In the genomic region with DNA sequence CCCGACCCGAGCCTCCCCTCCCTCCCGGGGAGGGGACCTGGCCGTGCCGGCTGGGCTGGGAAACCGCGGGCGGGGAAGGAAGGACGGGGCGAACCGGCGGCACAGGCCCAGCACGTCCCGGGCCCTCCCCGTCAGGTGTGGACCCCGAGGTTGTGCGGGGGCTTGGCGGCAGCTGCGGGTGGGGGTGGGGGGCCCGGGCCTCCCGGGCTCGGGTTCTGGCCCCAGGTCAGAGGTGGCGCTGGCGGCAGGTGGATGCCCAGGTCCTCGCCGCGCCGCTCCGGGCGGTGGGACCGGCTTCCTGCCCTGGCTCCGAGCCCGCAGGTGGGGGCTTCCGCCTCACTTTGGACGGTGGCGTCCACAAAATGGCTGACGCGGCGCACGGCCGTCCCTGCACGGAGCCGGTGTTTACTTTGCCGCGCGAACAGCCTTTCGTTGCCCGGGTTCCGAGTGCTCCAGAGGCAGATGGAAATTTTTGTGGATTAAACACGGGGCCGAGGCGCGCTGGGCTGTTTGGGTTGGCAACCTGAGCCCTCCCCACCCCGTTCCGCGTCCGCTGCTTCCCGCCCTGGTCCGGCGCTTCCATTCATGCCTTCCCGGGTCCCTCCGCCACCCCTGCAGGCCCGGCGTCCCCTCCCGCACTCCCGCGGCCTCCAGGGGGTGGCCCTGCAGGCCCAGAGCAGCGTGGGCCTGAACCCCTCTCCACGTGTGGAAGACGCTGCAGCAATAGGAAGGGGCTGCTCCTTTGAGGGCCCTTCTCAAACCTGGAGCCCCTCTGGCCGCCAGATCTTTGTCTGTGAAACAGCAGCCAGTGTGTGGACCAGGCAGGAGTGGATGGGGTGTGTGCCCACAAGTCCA, we compare ENCODE assay signal across 8 cellular contexts.
A peak's percentile ranks its signal among the peaks of the same experiment; 100 is the strongest.
DNase-seq lines count a peak whose midpoint lies in the region; ATAC-seq, FAIRE-seq and TF ChIP-seq lines count a peak whose summit lies in the region.

No MANE protein-coding gene starts in this region.

- H3K9me3 Mint-ChIP-seq in stimulated activated naive CD8-positive, alpha-beta T cell treated with anti-CD3 and anti-CD28 coated beads, Interleukin-15, amount 100 ng/mL, for 72 hours = peaks cover under 1 to 3% of the 10 kb centered on the region in 2 donors

- no peak for ATAC-seq in Panc1
- ATAC-seq in body of pancreas = no peak
- ATAC-seq in lower lobe of right lung = peak; percentile 42 to 67
- peak; percentile 78 for ATAC-seq in stimulated activated naive CD8-positive, alpha-beta T cell treated with anti-CD3 and anti-CD28 coated beads, Interleukin-15, amount 100 ng/mL, for 72 hours

- TF ChIP-seq CTCF in Panc1 (IDR thresholded peaks at IDR 0.05) = no peak
- TF ChIP-seq CTCF in body of pancreas (IDR thresholded peaks at IDR 0.05) = no peak
- TF ChIP-seq CTCF in lower lobe of right lung (IDR thresholded peaks at IDR 0.05) = no peak

- H3K4me3 ChIP-seq in Panc1 (ENCODE audit: low read depth in 2 of 2, low read length in 2 of 2) = peak overlapping the region; percentile 21 to 31; a peak in 3 of 4 replicates
- no peak overlapping the region for H3K4me3 ChIP-seq in body of pancreas
- H3K4me3 ChIP-seq in lower lobe of right lung = peak overlapping the region; percentile 62

- no peaks in the 10 kb centered on the region for H3K4me1 ChIP-seq in Panc1 (ENCODE audit: control insufficient read depth, insufficient read depth, low read length)
- H3K4me1 ChIP-seq in body of pancreas = peaks cover 8% of the 10 kb centered on the region
- peaks cover 10% of the 10 kb centered on the region for H3K4me1 ChIP-seq in lower lobe of right lung

- no peaks in the 10 kb centered on the region for H3K27me3 Mint-ChIP-seq in stimulated activated naive CD8-positive, alpha-beta T cell treated with anti-CD3 and anti-CD28 coated beads, Interleukin-15, amount 100 ng/mL, for 72 hours

- H3K9me3 ChIP-seq in Panc1 (ENCODE audit: control insufficient read depth, insufficient read depth, low read depth, low read length) (no peaks in the 10 kb centered on the region), body of pancreas (no peaks in the 10 kb centered on the region), lower lobe of right lung (no peaks in the 10 kb centered on the region)

- TF ChIP-seq POLR2A in body of pancreas (IDR thresholded peaks at IDR 0.05) = no peak

- H3K27ac Mint-ChIP-seq in stimulated activated naive CD8-positive, alpha-beta T cell treated with anti-CD3 and anti-CD28 coated beads, Interleukin-15, amount 100 ng/mL, for 72 hours = peak overlapping the region; percentile 97

- no TSS peak for BruUV-seq in Panc1 (replicated peaks; lab: Mats Ljungman, UMichigan)

- in situ Hi-C loops in Panc1 (cut with HindIII; ENCODE audit: low pct_unique_long_range_greater_than_20kb, low sequenced_read_pairs) = no loop called here

- H3K4me1 Mint-ChIP-seq in stimulated activated naive CD8-positive, alpha-beta T cell treated with anti-CD3 and anti-CD28 coated beads, Interleukin-15, amount 100 ng/mL, for 72 hours = peaks cover 18% of the 10 kb centered on the region

- POLR2A ChIA-PET in Panc1 (lab: Charles Lee) = interaction anchor here (0.6 kb wide), 1 partner anchor 34 kb away, joined by 5 read pairs; no protein-coding TSS in a partner anchor

- H3K27me3 ChIP-seq in Panc1 (ENCODE audit: control insufficient read depth, insufficient read depth, low read length) = no peaks in the 10 kb centered on the region
- no peaks in the 10 kb centered on the region for H3K27me3 ChIP-seq in body of pancreas
- no peaks in the 10 kb centered on the region for H3K27me3 ChIP-seq in lower lobe of right lung (ENCODE audit: low read depth)

- 33 to 59% methylated on average over 5 to 49 of the region's 71 CpGs for WGBS in body of pancreas, 2 donors

- CTCF ChIA-PET in Panc1 (lab: Charles Lee) = no interaction called here

- no peak for DNase-seq in Panc1 (ENCODE audit: low read depth, low spot score)
- peak; percentile 6 to 42 (median 24) for DNase-seq in body of pancreas
- peak; percentile 56 for DNase-seq in lower lobe of right lung
- peak; percentile 52 to 55 for DNase-seq in stimulated activated naive CD8-positive, alpha-beta T cell treated with anti-CD3 and anti-CD28 coated beads, Interleukin-15, amount 100 ng/mL, for 72 hours
- DNase-seq in GM19239 (ENCODE audit: insufficient read length, low spot score) = no peak
- no peak for DNase-seq in NCI-H2196 (lab: John Stamatoyannopoulos, UW; ENCODE audit: unreplicated experiment)
- no peak for DNase-seq in NCI-H82 (lab: John Stamatoyannopoulos, UW)
- DNase-seq in T-helper 9 cell = no peak

- intact Hi-C loops in Panc1 (cut with micrococcal nuclease; ENCODE audit: unreplicated experiment) = no loop called here
- intact Hi-C loops in body of pancreas (cut with DNase I) = no loop called here
- intact Hi-C loops in lower lobe of right lung (cut with DNase I) = no loop called here

- no peak for FAIRE-seq in GM19239 (lab: Jason Lieb, UNC)

- H3K27ac ChIP-seq in Panc1 (ENCODE audit: low read length) (no peak overlapping the region), body of pancreas (peak overlapping the region in 1 of 4 donors; percentile 36), lower lobe of right lung (peak overlapping the region; percentile 36)

- H3K36me3 ChIP-seq in Panc1 (ENCODE audit: control insufficient read depth, insufficient read depth, low read length) (no peaks in the 10 kb centered on the region), body of pancreas (replicated peaks in 1 of 2; ENCODE audit: insufficient read depth in 1 of 2, low read depth in 2 of 2) (no peaks in the 10 kb centered on the region), lower lobe of right lung (no peaks in the 10 kb centered on the region)

- H3K4me3 Mint-ChIP-seq in stimulated activated naive CD8-positive, alpha-beta T cell treated with anti-CD3 and anti-CD28 coated beads, Interleukin-15, amount 100 ng/mL, for 72 hours = peak overlapping the region; percentile 85 to 87

Comparison
In these comparisons a context has a peak if more than half of its experiments do, and no peak if none do; other contexts are left out.
1. ATAC-seq: peak in lower lobe of right lung (2 of 2) and stimulated activated naive CD8-positive, alpha-beta T cell treated with anti-CD3 and anti-CD28 coated beads, Interleukin-15, amount 100 ng/mL, for 72 hours (single experiment); none in Panc1 (single experiment) and body of pancreas (single experiment).
2. DNase-seq: peak in body of pancreas (4 of 4), lower lobe of right lung (single experiment) and stimulated activated naive CD8-positive, alpha-beta T cell treated with anti-CD3 and anti-CD28 coated beads, Interleukin-15, amount 100 ng/mL, for 72 hours (2 of 2); none in Panc1 (single experiment), GM19239 (single experiment), NCI-H2196 (single experiment), NCI-H82 (single experiment) and T-helper 9 cell (single experiment).
3. H3K4me3 ChIP-seq: peak in Panc1 (2 of 2) and lower lobe of right lung (single experiment); none in body of pancreas (0 of 2).